In the genomic region with DNA sequence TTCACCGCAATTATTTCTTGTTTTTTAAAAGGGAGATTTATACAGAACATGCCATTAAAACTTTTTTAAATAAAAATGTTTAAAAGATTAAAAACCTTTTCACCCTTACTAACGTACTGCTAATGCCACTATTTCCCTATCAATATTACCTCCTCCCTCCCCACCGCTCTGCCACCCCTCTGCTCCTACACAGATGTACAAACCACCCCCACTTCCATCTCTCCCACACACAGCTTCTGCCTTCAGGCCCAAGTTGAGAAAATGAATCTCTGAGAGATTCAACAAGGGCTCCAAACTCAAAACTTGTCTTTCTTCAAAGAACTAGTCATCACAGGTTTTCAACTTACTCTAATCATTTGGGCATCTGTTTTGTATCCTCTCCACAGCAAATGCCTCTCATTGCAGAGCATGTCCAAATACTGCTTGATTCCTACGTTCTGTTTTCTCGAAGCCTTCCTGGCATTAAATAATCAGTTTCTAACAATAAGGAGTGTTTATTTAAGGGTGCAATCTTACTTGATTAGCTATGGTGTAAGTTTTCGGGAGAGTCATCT, we compare ENCODE assay signal across 30 cellular contexts. TPM values are rescaled to one million over a fixed set of nuclear protein-coding genes. Genes with fewer than 3 reads are reported as not detected.
DNase-seq lines count a peak whose midpoint lies in the region; ATAC-seq, FAIRE-seq and TF ChIP-seq lines count a peak whose summit lies in the region.
"Had no signal": no experiment of that assay in that cellular context is flagged by ENCODE, and none has a peak within 500 bp of the region (broad histone marks: within the 10 kb centered on the region; RNA-seq: fewer than 3 reads in every experiment).

No MANE protein-coding gene starts in this region.

- H3K27ac ChIP-seq in cardiac muscle cell: peak overlapping the region; percentile 7
- H3K27ac ChIP-seq in muscle layer of duodenum (ENCODE audit: low read length): peak overlapping the region; percentile 56
- H3K27ac ChIP-seq: BLaER1, KMS-11 had no signal

- no peak for DNase-seq in cardiac muscle cell (ENCODE audit: low read depth in 1 of 2, low spot score in 1 of 2)
- DNase-seq in cardiac septum (ENCODE audit: low spot score): no peak
- DNase-seq in bronchial epithelial cell (ENCODE audit: low read depth): no peak
- no peak for DNase-seq in activated CD8-positive, alpha-beta memory T cell treated with anti-CD3 and anti-CD28 coated beads for 24 hours
- no peak for DNase-seq in osteocyte (ENCODE audit: extremely low spot score, unreplicated experiment)
- no peak for DNase-seq in posterior vena cava (ENCODE audit: low spot score)
- DNase-seq: CD8-positive, alpha-beta T cell; DMS 273 treated with DMSO at 0.1 percent for 48 hours; DMS79; GF-D8; NCI-H1048; NCI-H1417; NCI-H1694; NCI-H2029 treated with DMSO at 0.1 percent for 48 hours; NCI-H446 treated with DMSO at 0.1 percent for 48 hours; NCI-H526; NCI-H82; NK-92 treated with Interleukin-12 subunit alpha and Interleukin-12 subunit beta, amount 100 ng/mL, for 24 hours; PC-3 had no signal

- TF ChIP-seq CTCF in cardiac muscle cell (IDR thresholded peaks at IDR 0.05; ENCODE audit: low read depth, low read length) (no peak), bronchial epithelial cell (IDR thresholded peaks at IDR 0.05; ENCODE audit: insufficient read depth, low read length, severe bottlenecking) (no peak), osteocyte (IDR thresholded peaks at IDR 0.05) (no peak)

- no peak overlapping the region for H3K4me3 Mint-ChIP-seq in osteocyte (ENCODE audit: unreplicated experiment)
- H3K4me3 Mint-ChIP-seq: CD8-positive, alpha-beta T cell; IgD-negative memory B cell had no signal

- no peak for ATAC-seq in HG03135 (IDR thresholded peaks at IDR 0.05; ENCODE audit: unreplicated experiment)
- ATAC-seq: CD8-positive, alpha-beta T cell; SK-N-SH treated with all-trans-retinoic acid at 6 μM for 48 hours had no signal

- peaks cover 8% of the 10 kb centered on the region for H3K4me1 Mint-ChIP-seq in osteocyte (ENCODE audit: unreplicated experiment)
- H3K4me1 Mint-ChIP-seq: IgD-negative memory B cell had no signal

- H3K27me3 ChIP-seq in cardiac muscle cell (no peaks in the 10 kb centered on the region), bronchial epithelial cell (ENCODE audit: control insufficient read depth, insufficient read depth, low read length) (no peaks in the 10 kb centered on the region), muscle layer of duodenum (ENCODE audit: low read depth, low read length) (no peaks in the 10 kb centered on the region)
- H3K27me3 ChIP-seq: BLaER1 had no signal

- peaks cover 31% of the 10 kb centered on the region for H3K36me3 Mint-ChIP-seq in osteocyte (ENCODE audit: unreplicated experiment)

- no peaks in the 10 kb centered on the region for H3K9me3 Mint-ChIP-seq in osteocyte (ENCODE audit: unreplicated experiment)
- H3K9me3 Mint-ChIP-seq: CD8-positive, alpha-beta T cell; IgD-negative memory B cell had no signal

- peaks cover 36% of the 10 kb centered on the region for H3K36me3 ChIP-seq in cardiac muscle cell
- H3K36me3 ChIP-seq in bronchial epithelial cell (ENCODE audit: control insufficient read depth, insufficient read depth, low read length): peaks cover 18% of the 10 kb centered on the region
- H3K36me3 ChIP-seq in muscle layer of duodenum (ENCODE audit: control insufficient read depth in 1 of 2, insufficient read depth in 2 of 2, low read length in 2 of 2): peaks cover 42 to 47% of the 10 kb centered on the region in 2 donors

- H3K4me3 ChIP-seq in cardiac muscle cell (no peak overlapping the region), bronchial epithelial cell (ENCODE audit: low read depth, low read length) (no peak overlapping the region), muscle layer of duodenum (ENCODE audit: low read depth in 1 of 2, low read length in 2 of 2) (no peak overlapping the region)
- H3K4me3 ChIP-seq: BLaER1 had no signal

- H3K4me1 ChIP-seq in cardiac muscle cell (ENCODE audit: low read depth): peaks cover 5% of the 10 kb centered on the region
- H3K4me1 ChIP-seq in muscle layer of duodenum (ENCODE audit: control insufficient read depth in 1 of 2, insufficient read depth in 2 of 2, low read length in 2 of 2): peaks cover 0 to 4% of the 10 kb centered on the region in 2 donors

- no peaks in the 10 kb centered on the region for H3K27me3 Mint-ChIP-seq in osteocyte (ENCODE audit: unreplicated experiment)
- H3K27me3 Mint-ChIP-seq: IgD-negative memory B cell had no signal

- no peaks in the 10 kb centered on the region for H3K9me3 ChIP-seq in cardiac muscle cell (ENCODE audit: low read depth)
- no peaks in the 10 kb centered on the region for H3K9me3 ChIP-seq in muscle layer of duodenum (ENCODE audit: control insufficient read depth in 1 of 2, low read length in 2 of 2)
- H3K9me3 ChIP-seq: BLaER1 had no signal

- FAIRE-seq in bronchial epithelial cell (lab: Jason Lieb, UNC): peak; percentile 64
- FAIRE-seq: GM12891, GM19239, H54 had no signal

- intact Hi-C loops in cardiac septum (cut with DNase I) (no loop called here), posterior vena cava (cut with DNase I) (no loop called here)

- no peak overlapping the region for H3K27ac Mint-ChIP-seq in osteocyte (ENCODE audit: unreplicated experiment)
- H3K27ac Mint-ChIP-seq: CD8-positive, alpha-beta T cell; IgD-negative memory B cell had no signal

RNA-seq across cellular contexts. Expression of gene FARSB, which starts 32.1 kb away (rescaled TPM):
- total RNA-seq in cardiac muscle cell (10.6 and 12.0 TPM in 2 replicates), cardiac septum (17.8 TPM), bronchial epithelial cell (12.9 and 13.6 TPM in 2 replicates), osteocyte (15.7 and 15.8 TPM in 2 replicates), posterior vena cava (10 to 100 TPM; 17.0 to 21.9 TPM)
- 26.7 and 32.5 TPM in 2 replicates for polyA plus RNA-seq in cardiac muscle cell

RNA-seq across cellular contexts. Expression of gene MOGAT1, which starts 47.6 kb away (rescaled TPM):
- total RNA-seq in cardiac muscle cell (not detected in 2 replicates), cardiac septum (0.24 TPM), bronchial epithelial cell (not detected in 2 replicates), osteocyte (not detected in 2 replicates), posterior vena cava (not detected)
- 0.34 TPM in 1 of 2 replicates, not detected in the other for polyA plus RNA-seq in cardiac muscle cell
- total RNA-seq: A172; CD8-positive, alpha-beta T cell; PC-3 had no signal
- polyA plus RNA-seq: AG04450, IgD-negative memory B cell had no signal
